In the genomic region with DNA sequence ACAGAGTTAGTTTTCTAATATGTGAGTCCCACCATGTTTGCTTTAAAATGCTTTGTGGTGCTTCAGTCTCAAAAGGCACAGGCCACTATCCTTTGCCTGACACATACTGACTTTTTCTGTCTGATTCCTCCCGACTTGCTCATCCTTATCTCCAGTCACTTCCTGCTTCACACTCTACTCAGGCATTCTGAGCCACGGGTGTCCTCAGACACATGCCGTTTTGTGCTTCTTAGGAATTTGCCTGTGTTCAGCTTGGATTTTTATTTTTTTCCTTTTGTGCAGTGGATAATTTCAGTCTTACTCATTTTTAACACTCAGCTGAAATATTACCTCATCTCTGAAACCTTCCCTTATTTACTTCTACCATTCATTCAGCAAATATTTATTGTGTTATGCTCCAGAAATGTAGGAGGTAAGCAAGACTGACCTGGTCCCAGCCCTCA, we compare ENCODE assay signal across 10 cellular contexts. TPM values are rescaled to one million over a fixed set of nuclear protein-coding genes. Genes with fewer than 3 reads are reported as not detected.
DNase-seq lines count a peak whose midpoint lies in the region; ATAC-seq, FAIRE-seq and TF ChIP-seq lines count a peak whose summit lies in the region.
"Had no signal": no experiment of that assay in that cellular context is flagged by ENCODE, and none has a peak within 500 bp of the region (broad histone marks: within the 10 kb centered on the region; RNA-seq: fewer than 3 reads in every experiment).

No MANE protein-coding gene starts in this region.

- DNase-seq in Right ventricle myocardium superior: no peak
- no peak for DNase-seq in right atrium auricular region (ENCODE audit: low spot score)
- peak; percentile 20 to 74 (median 50) for DNase-seq in K562 (ENCODE audit: extremely low read depth in 1 of 4, low spot score in 3 of 4)
- peak; percentile 62 for DNase-seq in inferior parietal cortex (ENCODE audit: extremely low spot score)
- DNase-seq in uterus: no peak
- no peak for DNase-seq in NCI-H2081 treated with DMSO at 0.1 percent for 48 hours (lab: John Stamatoyannopoulos, UW)
- no peak for DNase-seq in ureter (ENCODE audit: low spot score)
- DNase-seq: activated naive CD4-positive, alpha-beta T cell treated with anti-CD3 and anti-CD28 coated beads, Interleukin-2, amount 50 U/mL, for 16 hours; CD8-positive, alpha-beta memory T cell had no signal

- H3K9ac ChIP-seq in K562 (ENCODE audit: insufficient read depth in 1 of 2, low read depth in 2 of 2, low read length in 2 of 2): peak overlapping the region in 1 of 2 experiments; percentile 21; a peak in 2 of 4 replicates

- H3K79me2 ChIP-seq in K562 (ENCODE audit: control insufficient read depth, insufficient read depth, low read length): peaks cover 13% of the 10 kb centered on the region; the same call in 2 of the 3 replicates

- H3K27ac ChIP-seq in right atrium auricular region (peak overlapping the region in 1 of 2 donors; percentile 33), K562 (ENCODE audit: extremely low read depth, low read depth, low read length) (peak overlapping the region; percentile 58), uterus (peak overlapping the region; percentile 33 to 46)

- peak; percentile 93 for FAIRE-seq in K562 (lab: Jason Lieb, UNC)

- H3K4me1 ChIP-seq in right atrium auricular region (peaks cover 0 to 24% of the 10 kb centered on the region in 2 donors), K562 (replicated peaks in 1 of 2; ENCODE audit: control insufficient read depth in 2 of 2, insufficient read depth in 2 of 2, low read length in 2 of 2) (peaks cover 7 to 18% of the 10 kb centered on the region in 2 experiments), uterus (no peaks in the 10 kb centered on the region)

- ATAC-seq in Right ventricle myocardium superior (ENCODE audit: poor library complexity): peak; percentile 47
- peak; percentile 90 for ATAC-seq in K562
- ATAC-seq in GM18868 (IDR thresholded peaks at IDR 0.05; ENCODE audit: unreplicated experiment): no peak

- CTCF ChIA-PET in K562 (lab: Yijun Ruan, JAX; ENCODE audit: low intra/inter-chr PET ratio): no interaction called here

- no peaks in the 10 kb centered on the region for H3K36me3 ChIP-seq in right atrium auricular region
- H3K36me3 ChIP-seq in K562 (ENCODE audit: control insufficient read depth, insufficient read depth, low read length): no peaks in the 10 kb centered on the region
- H3K36me3 ChIP-seq in uterus: no peaks in the 10 kb centered on the region

- H4K20me1 ChIP-seq in K562 (replicated peaks; ENCODE audit: control insufficient read depth, insufficient read depth, low read length): no peaks in the 10 kb centered on the region

- POLR2A ChIA-PET in K562 (lab: Yijun Ruan, JAX): interaction anchor here (1.1 kb wide), 1 partner anchor 53 kb away, joined by 7 read pairs; no protein-coding TSS in a partner anchor

- no peak for TF ChIP-seq RAD21 in K562 (CRISPR knock-in tag; conservative IDR thresholded peaks at IDR 0.05 in 1 of 2, IDR thresholded peaks at IDR 0.05 in 1 of 2)

- H3K9me1 ChIP-seq in K562 (ENCODE audit: control insufficient read depth, insufficient read depth, low read length): no peaks in the 10 kb centered on the region

- intact Hi-C loops in Right ventricle myocardium superior (cut with DNase I) (no loop called here), K562 (cut with micrococcal nuclease) (no loop called here), uterus (cut with DNase I; ENCODE audit: low total_unique reads) (no loop called here)

- H3K27me3 ChIP-seq in right atrium auricular region: no peaks in the 10 kb centered on the region
- no peaks in the 10 kb centered on the region for H3K27me3 ChIP-seq in K562 (ENCODE audit: control insufficient read depth in 2 of 2, insufficient read depth in 2 of 2, low read length in 2 of 2)
- no peaks in the 10 kb centered on the region for H3K27me3 ChIP-seq in uterus

- peak overlapping the region; percentile 55 for H3K4me2 ChIP-seq in K562 (ENCODE audit: insufficient read depth, low read length)

- H3K9me3 ChIP-seq in right atrium auricular region (no peaks in the 10 kb centered on the region), K562 (replicated peaks; ENCODE audit: control insufficient read depth, insufficient read depth, low read depth, low read length) (no peaks in the 10 kb centered on the region), uterus (no peaks in the 10 kb centered on the region)

- BruUV-seq in K562 (replicated peaks; lab: Mats Ljungman, UMichigan): no TSS peak

- TF ChIP-seq POLR2A in K562 (conservative IDR thresholded peaks at IDR 0.05): 0 out of 2 replicates have a peak, but pooled peaks have one; percentile 30
- TF ChIP-seq POLR2A in uterus (IDR thresholded peaks at IDR 0.05): no peak

- 7% methylated on average over 3 of the region's 3 CpGs for WGBS in K562 (ENCODE audit: insufficient coverage, low coverage, missing lambda C conversion rate)

- H2AFZ ChIP-seq in K562 (ENCODE audit: low read depth, low read length): peak overlapping the region; percentile 20

- in situ Hi-C loops in K562 (cut with MboI): no loop called here

- no peak; the same call in 1 of the 2 replicates for TF ChIP-seq EP300 in K562 (IDR thresholded peaks at IDR 0.05; ENCODE audit: low read length)

- H3K4me3 ChIP-seq in right atrium auricular region: no peak overlapping the region
- no peak overlapping the region for H3K4me3 ChIP-seq in K562
- no peak overlapping the region for H3K4me3 ChIP-seq in uterus

- TF ChIP-seq CTCF in right atrium auricular region (IDR thresholded peaks at IDR 0.05) (no peak), K562 (IDR thresholded peaks at IDR 0.05 in 2 of 3, conservative IDR thresholded peaks at IDR 0.05 in 1 of 3; ENCODE audit: insufficient read depth in 2 of 3, low read depth in 1 of 3, low read length in 3 of 3) (no peak), uterus (IDR thresholded peaks at IDR 0.05) (no peak)

RNA-seq across cellular contexts. Expression of a gene that starts 54.1 kb away (rescaled TPM):
- total RNA-seq in Right ventricle myocardium superior (7.7 TPM), right atrium auricular region (10 to 100 TPM; 10.0 to 10.4 TPM), K562 (2014; rRNA removed) (18.7 and 20.9 TPM in 2 replicates), K562 (2014; rRNA removed; fragmentation: Illumina TruSeq; extraction: Trizol) (32.0 and 33.4 TPM in 2 replicates), K562 (2015; rRNA removed; fragmentation: Illumina TruSeq; extraction: Trizol) (28.9 and 29.0 TPM in 2 replicates), K562 (2021) (25.8 and 25.9 TPM in 2 replicates), uterus (100 to 1,000 TPM in 1 of 4 donors, 10 to 100 TPM in 3; 22.8 to 109 (median 40.6) TPM), ureter (56.9 TPM)
- total RNA-seq in K562 (2011; cell fraction: chromatin; rRNA removed; ENCODE audit: low replicate concordance): 49.3 and 133 TPM in 2 replicates
- 34.5 and 44.9 TPM in 2 replicates for total RNA-seq in K562 (2011; cell fraction: nucleolus; rRNA removed)
- total RNA-seq in K562 (2011; cell fraction: nucleoplasm; rRNA removed): 56.6 and 71.8 TPM in 2 replicates
- polyA plus RNA-seq in K562 (2011; rRNA removed) (26.0 and 31.4 TPM in 2 replicates), K562 (2014; fragmentation: Illumina TruSeq; extraction: Trizol) (15.4 and 19.8 TPM in 2 replicates), K562 (2014; fragmentation: Nextera tagmentation; extraction: Ambion mirVana) (1 to 10 TPM; 5.2 to 8.2 TPM), K562 (2014; rRNA removed) (10.9 and 15.1 TPM in 2 replicates)
- polyA plus RNA-seq in K562 (2011; cell fraction: cytosol; rRNA removed): 6.3 and 9.5 TPM in 2 replicates
- polyA plus RNA-seq in K562 (2011; cell fraction: nucleus; rRNA removed): 34.5 and 43.8 TPM in 2 replicates
- 11.9 and 17.3 TPM in 2 replicates for polyA plus RNA-seq in K562 (2012)
- 76.8 and 82.8 TPM in 2 replicates for polyA minus RNA-seq in K562 (2011; rRNA and poly(A)+ RNA removed)
- polyA minus RNA-seq in K562 (2011; cell fraction: cytosol; rRNA and poly(A)+ RNA removed): 20.2 and 32.8 TPM in 2 replicates
- 87.9 and 133 TPM in 2 replicates for polyA minus RNA-seq in K562 (2011; cell fraction: nucleus; rRNA and poly(A)+ RNA removed)

Comparison
In these comparisons a context has a peak if more than half of its experiments do, and no peak if none do; other contexts are left out.
1. DNase-seq: peak in K562 (4 of 4) and inferior parietal cortex (single experiment); none in Right ventricle myocardium superior (single experiment), right atrium auricular region (single experiment), uterus (0 of 2), NCI-H2081 treated with DMSO at 0.1 percent for 48 hours (single experiment) and ureter (single experiment).